Comparison of ENCODE assay signal across 8 cellular contexts in the genomic region with DNA sequence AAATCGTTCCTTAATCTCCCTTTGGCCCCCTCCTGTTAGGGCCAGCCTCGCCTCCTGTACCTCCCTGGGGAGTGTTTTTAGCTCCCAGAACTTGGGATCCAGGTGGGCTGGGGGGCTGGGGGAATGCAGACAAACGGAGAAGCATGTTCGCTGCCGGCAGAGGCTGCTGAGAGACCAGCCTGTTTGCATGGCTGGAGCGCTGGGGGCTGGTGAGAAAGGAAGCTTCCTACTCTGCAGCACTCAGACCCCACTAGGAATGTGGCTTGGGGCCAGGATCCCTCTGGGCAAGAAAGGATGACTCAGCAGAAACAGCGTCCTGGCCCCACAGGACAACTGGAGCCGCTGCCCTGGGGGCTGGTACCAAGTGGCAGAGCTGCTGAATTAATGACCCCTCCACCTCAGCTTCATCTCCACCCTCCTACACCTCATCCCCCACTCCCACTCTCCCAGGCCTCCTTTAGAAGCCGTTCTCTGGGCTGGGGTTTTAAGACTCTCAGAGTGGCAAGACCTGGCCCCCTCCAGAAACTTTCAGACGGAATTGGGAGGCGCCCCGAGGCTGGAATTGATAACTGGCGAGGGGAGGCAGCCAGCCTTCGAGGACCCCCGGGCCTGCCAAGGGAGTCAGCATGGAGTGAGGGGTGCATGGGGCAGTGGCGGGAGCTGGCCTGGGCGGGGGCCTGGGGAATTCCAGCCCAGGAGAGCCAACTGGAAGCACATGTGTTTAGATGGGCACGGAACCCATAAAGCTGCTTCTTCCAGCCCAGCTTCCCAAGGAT. TPM values are rescaled to one million over a fixed set of nuclear protein-coding genes. Genes with fewer than 3 reads are reported as not detected.
DNase-seq lines count a peak whose midpoint lies in the region; ATAC-seq and TF ChIP-seq lines count a peak whose summit lies in the region.

No MANE protein-coding gene starts in this region.

- no peaks in the 10 kb centered on the region for H3K36me3 ChIP-seq in kidney epithelial cell (ENCODE audit: control insufficient read depth, insufficient read depth, low read length)

- H3K27me3 ChIP-seq in kidney epithelial cell (ENCODE audit: control insufficient read depth, insufficient read depth, low read length): no peaks in the 10 kb centered on the region

- ATAC-seq in HG03139 (IDR thresholded peaks at IDR 0.05; ENCODE audit: unreplicated experiment): no peak

- no peak overlapping the region for H3K27ac ChIP-seq in caudate nucleus (ENCODE audit: low read depth, low read length)

- TF ChIP-seq CTCF in kidney epithelial cell (IDR thresholded peaks at IDR 0.05; ENCODE audit: insufficient read depth, low read length, poor library complexity, severe bottlenecking): peak; percentile 93

- H3K4me3 ChIP-seq in kidney epithelial cell (ENCODE audit: low read depth, low read length): no peak overlapping the region

- peak; percentile 23 for DNase-seq in SIG-M5 treated with dmso at 0.1 percent for 504 hours (lab: John Stamatoyannopoulos, UW; ENCODE audit: unreplicated experiment)
- DNase-seq in SIG-M5 (lab: John Stamatoyannopoulos, UW): no peak
- peak; percentile 71 for DNase-seq in NCI-H748 (lab: John Stamatoyannopoulos, UW; ENCODE audit: unreplicated experiment)
- peak in 40 of 61 donors; percentile 11 to 71 (median 40) for DNase-seq in caudate nucleus (lab: John Stamatoyannopoulos, UW)
- peak; percentile 89 for DNase-seq in kidney epithelial cell (ENCODE audit: low read depth)
- peak; percentile 62 for DNase-seq in stromal cell of bone marrow (ENCODE audit: low read depth)
- no peak for DNase-seq in CD1c-positive myeloid dendritic cell (ENCODE audit: extremely low spot score)

RNA-seq across cellular contexts. Expression of a gene that starts 28.5 kb away (rescaled TPM):
- 0.04 and 0.55 TPM in 2 replicates for total RNA-seq in kidney epithelial cell

RNA-seq across cellular contexts. Expression of a gene that starts 51.4 kb away (rescaled TPM):
- total RNA-seq in kidney epithelial cell: 30.3 and 31.8 TPM in 2 replicates

Comparison
In these comparisons a context has a peak if more than half of its experiments do, and no peak if none do; other contexts are left out.
1. DNase-seq: peak in SIG-M5 treated with dmso at 0.1 percent for 504 hours (single experiment), NCI-H748 (single experiment), caudate nucleus (40 of 61), kidney epithelial cell (single experiment) and stromal cell of bone marrow (single experiment); none in SIG-M5 (single experiment) and CD1c-positive myeloid dendritic cell (single experiment).